ENCODE assay signal across 8 cellular contexts in the genomic region with DNA sequence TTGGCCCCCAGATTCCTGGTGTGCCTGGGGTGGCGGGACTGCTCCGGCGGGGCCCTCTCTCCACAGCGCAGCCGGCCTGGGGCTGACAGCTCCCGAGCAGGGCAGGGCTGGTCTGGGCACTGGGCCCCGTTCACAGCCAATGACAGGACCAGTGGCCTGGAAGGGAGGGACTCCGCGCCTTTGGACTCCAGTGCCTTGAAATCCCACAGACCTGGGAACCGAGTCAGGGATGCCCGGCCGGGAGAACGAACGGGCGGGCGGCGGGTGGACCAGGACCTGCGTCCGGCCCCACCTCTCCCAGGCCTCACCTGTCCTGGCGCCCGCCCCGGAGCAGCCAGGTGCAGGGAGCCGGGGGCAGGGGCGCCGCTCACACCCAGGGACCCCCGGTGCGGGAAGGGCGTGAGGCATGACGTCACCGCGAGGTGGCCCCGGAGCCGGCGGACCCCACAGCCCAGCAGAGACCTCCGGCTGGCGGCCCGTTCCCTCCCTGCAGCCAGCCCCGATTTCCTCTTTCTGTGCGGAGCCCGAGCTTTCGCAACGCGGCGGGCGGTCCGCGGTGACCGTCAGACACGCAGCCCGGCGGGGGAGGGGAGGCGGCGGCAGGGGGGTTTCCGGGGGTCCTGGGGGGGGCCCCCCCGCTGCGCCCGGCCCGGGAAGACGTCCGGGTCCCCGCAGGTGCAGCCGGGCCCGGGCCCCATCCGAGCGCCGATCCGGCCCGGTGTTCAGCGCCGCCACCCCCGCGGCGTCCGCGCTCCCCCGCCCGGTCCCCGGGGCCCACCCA. TPM values are rescaled to one million over a fixed set of nuclear protein-coding genes. Genes with fewer than 3 reads are reported as not detected.
DNase-seq lines count a peak whose midpoint lies in the region; ATAC-seq lines count a peak whose summit lies in the region.

No MANE protein-coding gene starts in this region.

- DNase-seq in activated CD8-positive, alpha-beta memory T cell treated with anti-CD3 and anti-CD28 coated beads for 24 hours = peak; percentile 83
- DNase-seq in activated CD8-positive, alpha-beta memory T cell treated with anti-CD3 and anti-CD28 coated beads, Interleukin-2, amount 50 U/mL, for 48 hours = no peak
- peak; percentile 41 for DNase-seq in activated naive CD8-positive, alpha-beta T cell treated with anti-CD3 and anti-CD28 coated beads for 36 hours
- DNase-seq in right cardiac atrium = peak; percentile 67 to 86 (median 81)
- peak; percentile 56 to 68 for DNase-seq in trophoblast cell
- DNase-seq in NCI-H2196 treated with DMSO at 0.1 percent for 48 hours (lab: John Stamatoyannopoulos, UW; ENCODE audit: unreplicated experiment) = no peak

- peak overlapping the region; percentile 58 for H4K12ac ChIP-seq in trophoblast cell (ENCODE audit: low read depth, low read length)

- ATAC-seq in HG03521 (IDR thresholded peaks at IDR 0.05; ENCODE audit: unreplicated experiment) (peak; percentile 14), right cardiac atrium (peak; percentile 71 to 75), HG02763 (IDR thresholded peaks at IDR 0.05; ENCODE audit: unreplicated experiment) (no peak)

- no peak overlapping the region for H3K4ac ChIP-seq in trophoblast cell (ENCODE audit: low read depth, low read length)

- no peak overlapping the region for H4K91ac ChIP-seq in trophoblast cell (ENCODE audit: low read depth, low read length)

- H3K4me3 ChIP-seq in right cardiac atrium (ENCODE audit: low read length) (peak overlapping the region; percentile 80), trophoblast cell (ENCODE audit: low read depth, low read length) (no peak overlapping the region)

- H2AFZ ChIP-seq in trophoblast cell (ENCODE audit: insufficient read depth, low read length, poor library complexity) = peak overlapping the region; percentile 28

- no peak overlapping the region for H2BK12ac ChIP-seq in trophoblast cell (ENCODE audit: low read length)

- H3K23ac ChIP-seq in trophoblast cell (ENCODE audit: low read length) = no peak overlapping the region

- H3K36me3 Mint-ChIP-seq in activated naive CD8-positive, alpha-beta T cell treated with anti-CD3 and anti-CD28 coated beads for 36 hours = peaks cover 18% of the 10 kb centered on the region

- H3K27me3 ChIP-seq in right cardiac atrium (ENCODE audit: control insufficient read depth, insufficient read depth) (no peaks in the 10 kb centered on the region), trophoblast cell (ENCODE audit: insufficient read depth, low read length) (peaks cover 11% of the 10 kb centered on the region)

- intact Hi-C loops in right cardiac atrium (cut with DNase I) = no loop called here

- H3K9me3 ChIP-seq in right cardiac atrium (ENCODE audit: control insufficient read depth, low read length) (no peaks in the 10 kb centered on the region), trophoblast cell (ENCODE audit: insufficient read depth, low read depth, low read length) (peaks cover 7% of the 10 kb centered on the region)

- H3K14ac ChIP-seq in trophoblast cell (ENCODE audit: low read length) = no peak overlapping the region

- no peak overlapping the region for H2BK120ac ChIP-seq in trophoblast cell (ENCODE audit: insufficient read depth, low read length, poor library complexity)

- H3K9ac ChIP-seq in trophoblast cell (ENCODE audit: low read length) = no peak overlapping the region

- no peak overlapping the region for H3K18ac ChIP-seq in trophoblast cell (ENCODE audit: low read length)

- H3K4me1 ChIP-seq in right cardiac atrium (ENCODE audit: control insufficient read depth, insufficient read depth, low read length) (no peaks in the 10 kb centered on the region), trophoblast cell (ENCODE audit: control insufficient read depth in 1 of 2, insufficient read depth in 2 of 2, low read length in 2 of 2) (peaks cover 8 to 11% of the 10 kb centered on the region in 2 experiments)

- peaks cover 17% of the 10 kb centered on the region for H3K4me1 Mint-ChIP-seq in activated naive CD8-positive, alpha-beta T cell treated with anti-CD3 and anti-CD28 coated beads for 36 hours

- H3K79me2 ChIP-seq in trophoblast cell (ENCODE audit: control insufficient read depth, insufficient read depth, low read length, poor library complexity) = no peaks in the 10 kb centered on the region

- peak overlapping the region; percentile 75 for H3K4me2 ChIP-seq in trophoblast cell (ENCODE audit: low read length)

- H3K27me3 Mint-ChIP-seq in activated naive CD8-positive, alpha-beta T cell treated with anti-CD3 and anti-CD28 coated beads for 36 hours = peaks cover 4% of the 10 kb centered on the region

- H3K79me1 ChIP-seq in trophoblast cell (ENCODE audit: low read length) = no peaks in the 10 kb centered on the region

- H3K27ac ChIP-seq in right cardiac atrium (ENCODE audit: low read length) (no peak overlapping the region), trophoblast cell (ENCODE audit: low read depth, low read length) (no peak overlapping the region)

- no peak overlapping the region for H4K8ac ChIP-seq in trophoblast cell (ENCODE audit: low read depth, low read length)

- H2BK5ac ChIP-seq in trophoblast cell (ENCODE audit: low read depth, low read length, poor library complexity) = no peak overlapping the region

- H2AK5ac ChIP-seq in trophoblast cell (ENCODE audit: low read length) = no peak overlapping the region

- H3K27ac Mint-ChIP-seq in activated naive CD8-positive, alpha-beta T cell treated with anti-CD3 and anti-CD28 coated beads for 36 hours = peak overlapping the region; percentile 60

- no peaks in the 10 kb centered on the region for H3K36me3 ChIP-seq in trophoblast cell (ENCODE audit: control insufficient read depth in 1 of 2, insufficient read depth in 2 of 2, low read length in 2 of 2)

- 2% methylated on average over 74 of the region's 78 CpGs for WGBS in right cardiac atrium
- WGBS in trophoblast cell (ENCODE audit: extremely low coverage, insufficient coverage, insufficient read length) = no CpG with 5 or more reads among the region's 78 CpGs

- H3K4me3 Mint-ChIP-seq in activated naive CD8-positive, alpha-beta T cell treated with anti-CD3 and anti-CD28 coated beads for 36 hours = peak overlapping the region; percentile 64

- no peaks in the 10 kb centered on the region for H3K9me3 Mint-ChIP-seq in activated naive CD8-positive, alpha-beta T cell treated with anti-CD3 and anti-CD28 coated beads for 36 hours

RNA-seq across cellular contexts. Expression of gene ADAP1, which starts 0.7 kb away (rescaled TPM):
- 10 to 100 TPM; 49.9 to 56.7 TPM for total RNA-seq in activated naive CD8-positive, alpha-beta T cell treated with anti-CD3 and anti-CD28 coated beads for 36 hours
- total RNA-seq in right cardiac atrium = 1 to 10 TPM; 4.8 to 7.1 (median 6.4) TPM
- 8.4 TPM for polyA plus RNA-seq in right cardiac atrium
- polyA plus RNA-seq in trophoblast cell (2013) = 1.0 and 1.4 TPM in 2 replicates

RNA-seq across cellular contexts. Expression of gene COX19, which starts 21.6 kb away (rescaled TPM):
- total RNA-seq in activated naive CD8-positive, alpha-beta T cell treated with anti-CD3 and anti-CD28 coated beads for 36 hours = 10 to 100 TPM; 17.7 to 18.1 TPM
- total RNA-seq in right cardiac atrium = 1 to 10 TPM; 6.3 to 8.8 (median 7.8) TPM
- 5.8 TPM for polyA plus RNA-seq in right cardiac atrium
- polyA plus RNA-seq in trophoblast cell (2013) = 8.3 and 8.4 TPM in 2 replicates

RNA-seq across cellular contexts. Expression of gene CYP2W1, which starts 29.2 kb away (rescaled TPM):
- not detected for total RNA-seq in activated naive CD8-positive, alpha-beta T cell treated with anti-CD3 and anti-CD28 coated beads for 36 hours
- total RNA-seq in right cardiac atrium = not detected
- polyA plus RNA-seq in right cardiac atrium = not detected
- polyA plus RNA-seq in trophoblast cell (2013) = 0.01 TPM in 1 of 2 replicates, not detected in the other

Comparison
In these comparisons a context has a peak if more than half of its experiments do, and no peak if none do; other contexts are left out.
1. DNase-seq: peak in activated CD8-positive, alpha-beta memory T cell treated with anti-CD3 and anti-CD28 coated beads for 24 hours (single experiment), activated naive CD8-positive, alpha-beta T cell treated with anti-CD3 and anti-CD28 coated beads for 36 hours (single experiment), right cardiac atrium (3 of 3) and trophoblast cell (2 of 2); none in activated CD8-positive, alpha-beta memory T cell treated with anti-CD3 and anti-CD28 coated beads, Interleukin-2, amount 50 U/mL, for 48 hours (single experiment) and NCI-H2196 treated with DMSO at 0.1 percent for 48 hours (single experiment).
2. RNA of gene ADAP1, which starts 0.7 kb away (total RNA-seq): 49.9 to 56.7 TPM in activated naive CD8-positive, alpha-beta T cell treated with anti-CD3 and anti-CD28 coated beads for 36 hours; 4.8 to 7.1 TPM in right cardiac atrium; every median in the first group is over 4 times any median in the second.